In the genomic region with DNA sequence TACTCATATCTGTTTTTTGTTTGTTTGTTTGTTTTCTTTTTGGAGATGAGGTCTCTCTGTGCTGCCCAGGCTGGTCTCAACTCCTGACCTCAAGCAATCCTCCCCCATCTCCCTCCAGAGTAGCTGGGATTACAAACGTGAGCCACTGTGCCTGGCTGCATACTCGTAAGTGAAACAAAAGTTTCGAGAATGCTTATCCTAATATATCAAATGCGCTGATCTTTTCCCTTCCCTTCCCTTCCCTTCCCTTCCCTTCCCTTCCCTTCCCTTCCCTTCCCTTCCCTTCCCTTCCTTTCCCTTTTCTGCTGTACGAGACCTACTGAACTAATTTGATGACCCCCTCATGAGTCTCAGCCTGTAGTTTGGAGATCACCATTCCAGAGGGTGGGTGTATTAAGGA, we compare ENCODE assay signal across 35 cellular contexts.
"Had no signal": no experiment of that assay in that cellular context is flagged by ENCODE, and none has a peak within 500 bp of the region (broad histone marks: within the 10 kb centered on the region; RNA-seq: fewer than 3 reads in every experiment).

No MANE protein-coding gene starts in this region.

- ATAC-seq: activated CD4-positive, CD25-positive, alpha-beta regulatory T cell treated with anti-CD3 and anti-CD28 coated beads, Interleukin-2, amount 50 U/mL, for 24 hours; activated CD8-positive, alpha-beta memory T cell treated with anti-CD3 and anti-CD28 coated beads, Interleukin-2, amount 10 ng/mL, durations not matched to agents 7 days and 5 days; activated CD8-positive, alpha-beta T cell treated with anti-CD3 and anti-CD28 coated beads, Interleukin-2, amount 10 ng/mL, durations not matched to agents 7 days and 5 days; activated naive CD8-positive, alpha-beta T cell treated with anti-CD3 and anti-CD28 coated beads, Interleukin-2, amount 50 U/mL, for 24 hours; body of pancreas; effector memory CD8-positive, alpha-beta T cell; foreskin keratinocyte; gastrocnemius medialis; T-cell; T-helper 17 cell had no signal

- H3K27me3 ChIP-seq: body of pancreas, esophagus muscularis mucosa, foreskin keratinocyte had no signal

- H3K4me1 ChIP-seq: adrenal gland, body of pancreas, esophagus muscularis mucosa, foreskin keratinocyte, gastrocnemius medialis had no signal

- DNase-seq: activated B cell treated with CpG ODN at 0.5 μM for 24 hours; activated CD4-positive, alpha-beta memory T cell treated with anti-CD3 and anti-CD28 coated beads for 36 hours; activated CD4-positive, alpha-beta T cell treated with anti-CD3 and anti-CD28 coated beads for 48 hours; activated CD8-positive, alpha-beta memory T cell treated with anti-CD3 and anti-CD28 coated beads, Interleukin-2, amount 10 ng/mL, durations not matched to agents 7 days and 5 days; activated CD8-positive, alpha-beta memory T cell treated with anti-CD3 and anti-CD28 coated beads, Interleukin-2, amount 50 U/mL, for 4 hours; activated CD8-positive, alpha-beta T cell treated with anti-CD3 and anti-CD28 coated beads, Interleukin-2, amount 10 ng/mL, durations not matched to agents 7 days and 5 days; activated effector memory CD4-positive, alpha-beta T cell treated with anti-CD3 and anti-CD28 coated beads, Interleukin-2, amount 50 U/mL, for 16 hours; activated naive CD4-positive, alpha-beta T cell treated with anti-CD3 and anti-CD28 coated beads for 36 hours; activated naive CD8-positive, alpha-beta T cell treated with anti-CD3 and anti-CD28 coated beads for 36 hours; activated naive CD8-positive, alpha-beta T cell treated with anti-CD3 and anti-CD28 coated beads, Interleukin-2, amount 50 U/mL, for 24 hours; activated T-cell treated with anti-CD3 and anti-CD28 coated beads, Interleukin-2, amount 50 U/mL, for 1 hour; activated T-cell treated with anti-CD3 and anti-CD28 coated beads, Interleukin-2, amount 50 U/mL, for 48 hours; adrenal gland; amygdala; aorta; body of pancreas; caudate nucleus; cortex of kidney; dermis blood vessel endothelial cell; effector CD4-positive, alpha-beta T cell; effector memory CD8-positive, alpha-beta T cell; erythroblast; foreskin keratinocyte; gastrocnemius medialis; glutamatergic neuron; T-cell; T-helper 17 cell; T1000; WERI-Rb-1 had no signal

- H3K4me1 Mint-ChIP-seq: activated B cell treated with CpG ODN at 0.5 μM for 24 hours had no signal

- H3K9me3 ChIP-seq: adrenal gland, body of pancreas, esophagus muscularis mucosa, gastrocnemius medialis had no signal

- H3K27me3 Mint-ChIP-seq: T-helper 17 cell had no signal

- H3K36me3 Mint-ChIP-seq: T-cell had no signal

- H3K4me3 ChIP-seq: adrenal gland, body of pancreas, esophagus muscularis mucosa, gastrocnemius medialis had no signal

- H3K36me3 ChIP-seq: adrenal gland, esophagus muscularis mucosa, gastrocnemius medialis, WERI-Rb-1 had no signal

- H3K27ac ChIP-seq: adrenal gland, body of pancreas, esophagus muscularis mucosa, foreskin keratinocyte, gastrocnemius medialis, WERI-Rb-1 had no signal

- H3K27ac Mint-ChIP-seq: activated B cell treated with CpG ODN at 0.5 μM for 24 hours; activated CD4-positive, alpha-beta memory T cell treated with anti-CD3 and anti-CD28 coated beads for 36 hours; activated CD8-positive, alpha-beta memory T cell treated with anti-CD3 and anti-CD28 coated beads, Interleukin-2, amount 10 ng/mL, durations not matched to agents 7 days and 5 days; activated CD8-positive, alpha-beta T cell treated with anti-CD3 and anti-CD28 coated beads, Interleukin-2, amount 10 ng/mL, durations not matched to agents 7 days and 5 days; activated naive CD4-positive, alpha-beta T cell treated with anti-CD3 and anti-CD28 coated beads for 36 hours; activated naive CD4-positive, alpha-beta T cell treated with anti-CD3 and anti-CD28 coated beads, Interleukin-2, amount 50 U/mL, for 24 hours; activated naive CD8-positive, alpha-beta T cell treated with anti-CD3 and anti-CD28 coated beads for 36 hours; activated naive CD8-positive, alpha-beta T cell treated with anti-CD3 and anti-CD28 coated beads, Interleukin-2, amount 50 U/mL, for 24 hours; activated T-helper 1 cell treated with anti-CD3 and anti-CD28 coated beads, Interleukin-12 subunit alpha, Interleukin-12 subunit beta, Interleukin-2, Interleukin-4 antibody, amounts not matched to agents 30 ng/mL and 10 ng/mL and 1 ng/mL, durations not matched to agents 14 hours and 24 hours and 36 hours; activated T-helper 2 cell treated with anti-CD3 and anti-CD28 coated beads, Interferon-gamma antibody, Interleukin-2, Interleukin-4, amounts not matched to agents 10 μg/mL and 5 μg/mL and 100 μg/mL, durations not matched to agents 14 hours and 24 hours and 36 hours; effector memory CD8-positive, alpha-beta T cell; T-cell; T-helper 17 cell; T-helper 2 cell treated with Interferon-gamma antibody and Interleukin-4, amounts not matched to agents 5 μg/mL and 100 μg/mL, for 36 hours had no signal

- H3K4me3 Mint-ChIP-seq: activated B cell treated with CpG ODN at 0.5 μM for 24 hours; activated CD4-positive, alpha-beta memory T cell treated with anti-CD3 and anti-CD28 coated beads for 36 hours; activated CD8-positive, alpha-beta memory T cell treated with anti-CD3 and anti-CD28 coated beads, Interleukin-2, amount 10 ng/mL, durations not matched to agents 7 days and 5 days; activated CD8-positive, alpha-beta T cell treated with anti-CD3 and anti-CD28 coated beads, Interleukin-2, amount 10 ng/mL, durations not matched to agents 7 days and 5 days; activated naive CD4-positive, alpha-beta T cell treated with anti-CD3 and anti-CD28 coated beads for 36 hours; activated naive CD4-positive, alpha-beta T cell treated with anti-CD3 and anti-CD28 coated beads, Interleukin-2, amount 50 U/mL, for 24 hours; activated naive CD8-positive, alpha-beta T cell treated with anti-CD3 and anti-CD28 coated beads for 36 hours; activated naive CD8-positive, alpha-beta T cell treated with anti-CD3 and anti-CD28 coated beads, Interleukin-2, amount 50 U/mL, for 24 hours; activated T-helper 1 cell treated with anti-CD3 and anti-CD28 coated beads, Interleukin-12 subunit alpha, Interleukin-12 subunit beta, Interleukin-2, Interleukin-4 antibody, amounts not matched to agents 30 ng/mL and 10 ng/mL and 1 ng/mL, durations not matched to agents 14 hours and 24 hours and 36 hours; effector memory CD8-positive, alpha-beta T cell; T-cell; T-helper 17 cell; T-helper 2 cell treated with Interferon-gamma antibody and Interleukin-4, amounts not matched to agents 5 μg/mL and 100 μg/mL, for 36 hours had no signal
